8 cellular contexts compared by ENCODE assay signal in genomic region chr22:43088616-43088978, GRCh38. TPM values are rescaled to one million over a fixed set of nuclear protein-coding genes. Genes with fewer than 3 reads are reported as not detected.
DNase-seq lines count a peak whose midpoint lies in the region; ATAC-seq and TF ChIP-seq lines count a peak whose summit lies in the region.

No MANE protein-coding gene starts in this region.

- H3K4me3 ChIP-seq in heart left ventricle (peak overlapping the region; percentile 38 to 96 (median 84)), lower lobe of right lung (peak overlapping the region; percentile 80), upper lobe of right lung (peak overlapping the region; percentile 91)

- DNase-seq in heart left ventricle (no peak), left cardiac atrium (no peak), lower lobe of right lung (no peak), upper lobe of right lung (no peak), hepatic stellate cell (ENCODE audit: low spot score) (no peak)
- DNase-seq in activated naive CD8-positive, alpha-beta T cell treated with anti-CD3 and anti-CD28 coated beads for 36 hours = peak; percentile 14

- intact Hi-C loops in heart left ventricle (cut with DNase I) = loop anchor here in 4 of 10 donors (2.0 to 10.0 kb wide), 5 partner anchors 64 to 308 kb away; no protein-coding TSS in a partner anchor
- intact Hi-C loops in left cardiac atrium (cut with DNase I) = no loop called here
- intact Hi-C loops in lower lobe of right lung (cut with DNase I) = no loop called here
- intact Hi-C loops in upper lobe of right lung (cut with DNase I) = no loop called here

- H3K36me3 ChIP-seq in heart left ventricle (no peaks in the 10 kb centered on the region), lower lobe of right lung (no peaks in the 10 kb centered on the region), upper lobe of right lung (no peaks in the 10 kb centered on the region)

- WGBS in heart left ventricle, 4 donors = 62 to 75% (median 70%) methylated on average over 9 of the region's 9 CpGs

- H3K9me3 ChIP-seq in heart left ventricle (no peaks in the 10 kb centered on the region), lower lobe of right lung (no peaks in the 10 kb centered on the region), upper lobe of right lung (no peaks in the 10 kb centered on the region)

- TF ChIP-seq CTCF in heart left ventricle (IDR thresholded peaks at IDR 0.05) = no peak
- no peak for TF ChIP-seq CTCF in lower lobe of right lung (IDR thresholded peaks at IDR 0.05)
- no peak for TF ChIP-seq CTCF in upper lobe of right lung (IDR thresholded peaks at IDR 0.05)

- ATAC-seq in heart left ventricle = no peak
- no peak for ATAC-seq in left cardiac atrium
- ATAC-seq in lower lobe of right lung = no peak
- no peak for ATAC-seq in upper lobe of right lung
- ATAC-seq in GM21528 (IDR thresholded peaks at IDR 0.05; ENCODE audit: low FRiP score, unreplicated experiment) = no peak
- no peak for ATAC-seq in HG02870 (IDR thresholded peaks at IDR 0.05; ENCODE audit: unreplicated experiment)

- H3K27me3 ChIP-seq in heart left ventricle (no peaks in the 10 kb centered on the region), lower lobe of right lung (ENCODE audit: low read depth) (no peaks in the 10 kb centered on the region), upper lobe of right lung (no peaks in the 10 kb centered on the region)

- H3K4me1 ChIP-seq in heart left ventricle (peaks cover 0 to 30% (median 9%) of the 10 kb centered on the region in 12 donors), lower lobe of right lung (peaks cover 9% of the 10 kb centered on the region), upper lobe of right lung (peaks cover 10% of the 10 kb centered on the region)

- no peaks in the 10 kb centered on the region for H3K27me3 Mint-ChIP-seq in activated naive CD8-positive, alpha-beta T cell treated with anti-CD3 and anti-CD28 coated beads for 36 hours

- H3K27ac Mint-ChIP-seq in activated naive CD8-positive, alpha-beta T cell treated with anti-CD3 and anti-CD28 coated beads for 36 hours = peak overlapping the region; percentile 94

- H3K4me3 Mint-ChIP-seq in activated naive CD8-positive, alpha-beta T cell treated with anti-CD3 and anti-CD28 coated beads for 36 hours = peak overlapping the region; percentile 84

- peaks cover 19% of the 10 kb centered on the region for H3K4me1 Mint-ChIP-seq in activated naive CD8-positive, alpha-beta T cell treated with anti-CD3 and anti-CD28 coated beads for 36 hours

- H3K27ac ChIP-seq in heart left ventricle = peak overlapping the region in 9 of 12 donors; percentile 57 to 77 (median 69)
- H3K27ac ChIP-seq in lower lobe of right lung = peak overlapping the region; percentile 70
- peak overlapping the region; percentile 60 for H3K27ac ChIP-seq in upper lobe of right lung

- TF ChIP-seq POLR2A in heart left ventricle (IDR thresholded peaks at IDR 0.05) = no peak

- H3K9me3 Mint-ChIP-seq in activated naive CD8-positive, alpha-beta T cell treated with anti-CD3 and anti-CD28 coated beads for 36 hours = no peaks in the 10 kb centered on the region

- H3K36me3 Mint-ChIP-seq in activated naive CD8-positive, alpha-beta T cell treated with anti-CD3 and anti-CD28 coated beads for 36 hours = no peaks in the 10 kb centered on the region

RNA-seq across cellular contexts. Expression of gene TTLL1, which starts 0.6 kb away (rescaled TPM):
- total RNA-seq in heart left ventricle = 10 to 100 TPM in 4 of 9 donors, 1 to 10 TPM in 5; 4.4 to 13.2 (median 8.4) TPM
- polyA plus RNA-seq in heart left ventricle = 1 to 10 TPM; 4.7 to 5.2 TPM
- 1 to 10 TPM; 4.2 to 5.7 TPM for total RNA-seq in left cardiac atrium
- total RNA-seq in activated naive CD8-positive, alpha-beta T cell treated with anti-CD3 and anti-CD28 coated beads for 36 hours = 1 to 10 TPM; 3.9 to 4.2 TPM
- 5.4 TPM for total RNA-seq in lower lobe of right lung
- total RNA-seq in upper lobe of right lung = 5.1 TPM

RNA-seq across cellular contexts. Expression of gene BIK, which starts 22.0 kb away (rescaled TPM):
- under 1 TPM in 2 of 9 donors, not detected in 7; 0.23 to 0.88 TPM for total RNA-seq in heart left ventricle
- polyA plus RNA-seq in heart left ventricle = under 1 TPM; 0.28 to 0.65 TPM
- total RNA-seq in left cardiac atrium = not detected
- total RNA-seq in activated naive CD8-positive, alpha-beta T cell treated with anti-CD3 and anti-CD28 coated beads for 36 hours = 1 to 10 TPM; 2.2 to 3.3 TPM
- 1.6 TPM for total RNA-seq in lower lobe of right lung
- 0.87 TPM for total RNA-seq in upper lobe of right lung

RNA-seq across cellular contexts. Expression of gene MCAT, which starts 54.6 kb away (rescaled TPM):
- total RNA-seq in heart left ventricle (10 to 100 TPM; 13.4 to 31.1 (median 15.7) TPM), left cardiac atrium (10 to 100 TPM; 10.4 to 12.7 TPM), lower lobe of right lung (11.7 TPM), upper lobe of right lung (12.1 TPM)
- polyA plus RNA-seq in heart left ventricle = 10 to 100 TPM; 13.4 to 32.6 TPM
- 10 to 100 TPM; 28.0 to 29.1 TPM for total RNA-seq in activated naive CD8-positive, alpha-beta T cell treated with anti-CD3 and anti-CD28 coated beads for 36 hours
